In genomic region chr10:34320265-34320664, GRCh38 we compare ENCODE assay signal across 15 cellular contexts.
DNase-seq lines count a peak whose midpoint lies in the region; ATAC-seq and TF ChIP-seq lines count a peak whose summit lies in the region.
"Had no signal": no experiment of that assay in that cellular context is flagged by ENCODE, and none has a peak within 500 bp of the region (broad histone marks: within the 10 kb centered on the region; RNA-seq: fewer than 3 reads in every experiment).

No MANE protein-coding gene starts in this region.

- H3K27me3 Mint-ChIP-seq in MCF 10A (ENCODE audit: insufficient read depth, unreplicated experiment) (no peaks in the 10 kb centered on the region), type B pancreatic cell (no peaks in the 10 kb centered on the region), endodermal cell (ENCODE audit: insufficient read depth) (no peaks in the 10 kb centered on the region)
- no peaks in the 10 kb centered on the region for H3K27me3 Mint-ChIP-seq in activated CD8-positive, alpha-beta memory T cell treated with anti-CD3 and anti-CD28 coated beads, Interleukin-2, amount 10 ng/mL, durations not matched to agents 7 days and 5 days
- H3K27me3 Mint-ChIP-seq: activated CD8-positive, alpha-beta T cell treated with anti-CD3 and anti-CD28 coated beads for 36 hours had no signal

- intact Hi-C loops in MCF 10A (cut with micrococcal nuclease) (no loop called here), breast epithelium (cut with DNase I; ENCODE audit: low total_unique reads) (no loop called here), mammary epithelial cell (cut with micrococcal nuclease) (no loop called here)

- H3K9ac ChIP-seq in mammary epithelial cell (ENCODE audit: insufficient read depth, low read length) = no peak overlapping the region
- no peak overlapping the region for H3K9ac ChIP-seq in endodermal cell (ENCODE audit: extremely low read depth, low read length, poor library complexity, severe bottlenecking)

- H3K36me3 Mint-ChIP-seq in MCF 10A (ENCODE audit: insufficient read depth, unreplicated experiment) = peaks cover 47% of the 10 kb centered on the region
- peaks cover 31% of the 10 kb centered on the region for H3K36me3 Mint-ChIP-seq in type B pancreatic cell
- H3K36me3 Mint-ChIP-seq in activated CD8-positive, alpha-beta memory T cell treated with anti-CD3 and anti-CD28 coated beads, Interleukin-2, amount 10 ng/mL, durations not matched to agents 7 days and 5 days = no peaks in the 10 kb centered on the region
- peaks cover 21% of the 10 kb centered on the region for H3K36me3 Mint-ChIP-seq in endodermal cell (ENCODE audit: low read depth)
- H3K36me3 Mint-ChIP-seq: CD4-positive, alpha-beta memory T cell had no signal

- H3K36me3 ChIP-seq in breast epithelium (no peaks in the 10 kb centered on the region), mammary epithelial cell (ENCODE audit: insufficient read depth, low read length) (no peaks in the 10 kb centered on the region), endodermal cell (ENCODE audit: control insufficient read depth, insufficient read depth, low read length) (peaks cover 31% of the 10 kb centered on the region)
- H3K36me3 ChIP-seq: vagina, WERI-Rb-1 had no signal

- TF ChIP-seq CTCF in MCF 10A (IDR thresholded peaks at IDR 0.05; ENCODE audit: unreplicated experiment) (no peak), breast epithelium (IDR thresholded peaks at IDR 0.05) (no peak), mammary epithelial cell (conservative IDR thresholded peaks at IDR 0.05 in 1 of 2, IDR thresholded peaks at IDR 0.05 in 1 of 2; ENCODE audit: extremely low read depth in 1 of 2, insufficient read depth in 1 of 2, low read depth in 1 of 2, low read length in 2 of 2) (no peak), type B pancreatic cell (conservative IDR thresholded peaks at IDR 0.05) (no peak), endodermal cell (conservative IDR thresholded peaks at IDR 0.05) (no peak)

- no peak overlapping the region for H3K4me3 Mint-ChIP-seq in MCF 10A (ENCODE audit: unreplicated experiment)
- no peak overlapping the region for H3K4me3 Mint-ChIP-seq in type B pancreatic cell
- H3K4me3 Mint-ChIP-seq in activated CD8-positive, alpha-beta memory T cell treated with anti-CD3 and anti-CD28 coated beads, Interleukin-2, amount 10 ng/mL, durations not matched to agents 7 days and 5 days = no peak overlapping the region
- no peak overlapping the region for H3K4me3 Mint-ChIP-seq in endodermal cell
- H3K4me3 Mint-ChIP-seq: activated CD8-positive, alpha-beta T cell treated with anti-CD3 and anti-CD28 coated beads for 36 hours; CD4-positive, alpha-beta memory T cell had no signal

- H3K4me1 Mint-ChIP-seq in MCF 10A (ENCODE audit: insufficient read depth, unreplicated experiment) = peaks cover 25% of the 10 kb centered on the region
- H3K4me1 Mint-ChIP-seq in type B pancreatic cell (ENCODE audit: unreplicated experiment) = peaks cover 39% of the 10 kb centered on the region
- no peaks in the 10 kb centered on the region for H3K4me1 Mint-ChIP-seq in activated CD8-positive, alpha-beta memory T cell treated with anti-CD3 and anti-CD28 coated beads, Interleukin-2, amount 10 ng/mL, durations not matched to agents 7 days and 5 days
- peaks cover 26% of the 10 kb centered on the region for H3K4me1 Mint-ChIP-seq in endodermal cell
- H3K4me1 Mint-ChIP-seq: CD4-positive, alpha-beta memory T cell had no signal

- H3K79me2 ChIP-seq in mammary epithelial cell (ENCODE audit: insufficient read depth, low read length) = no peaks in the 10 kb centered on the region

- H3K4me2 ChIP-seq in mammary epithelial cell (ENCODE audit: insufficient read depth, low read depth, low read length) = peak overlapping the region; percentile 25

- no TSS peak for BruUV-seq in MCF 10A (replicated peaks; lab: Mats Ljungman, UMichigan)
- BruUV-seq in mammary epithelial cell (replicated peaks; lab: Mats Ljungman, UMichigan) = no TSS peak

- H4K20me1 ChIP-seq in mammary epithelial cell (ENCODE audit: insufficient read depth, low read length) = no peaks in the 10 kb centered on the region

- H3K9me3 ChIP-seq in breast epithelium (no peaks in the 10 kb centered on the region), mammary epithelial cell (replicated peaks; ENCODE audit: insufficient read depth, low read length) (no peaks in the 10 kb centered on the region), endodermal cell (ENCODE audit: control insufficient read depth, low read length) (no peaks in the 10 kb centered on the region)
- H3K9me3 ChIP-seq: vagina had no signal

- peak; percentile 12 for DNase-seq in MCF 10A (ENCODE audit: unreplicated experiment)
- no peak for DNase-seq in breast epithelium (ENCODE audit: low spot score in 2 of 2)
- peak; percentile 48 for DNase-seq in NCI-H526 treated with DMSO at 0.1 percent for 48 hours (lab: John Stamatoyannopoulos, UW)
- DNase-seq in mammary epithelial cell = no peak
- no peak for DNase-seq in type B pancreatic cell (ENCODE audit: extremely low spot score, unreplicated experiment)
- DNase-seq in activated CD8-positive, alpha-beta memory T cell treated with anti-CD3 and anti-CD28 coated beads, Interleukin-2, amount 10 ng/mL, durations not matched to agents 7 days and 5 days = no peak
- DNase-seq in endodermal cell = no peak
- no peak for DNase-seq in stimulated activated CD4-positive, alpha-beta T cell treated with anti-CD3 and anti-CD28 coated beads, Interleukin-1b, Interleukin-23, amount 100 ng/mL, for 48 hours
- DNase-seq: activated CD8-positive, alpha-beta T cell treated with anti-CD3 and anti-CD28 coated beads for 36 hours; CD4-positive, alpha-beta memory T cell; retina; T-helper 1 cell; WERI-Rb-1 had no signal

- H3K4me1 ChIP-seq in breast epithelium (no peaks in the 10 kb centered on the region), mammary epithelial cell (ENCODE audit: insufficient read depth, low read length) (peaks cover 12% of the 10 kb centered on the region), endodermal cell (ENCODE audit: control insufficient read depth, insufficient read depth, low read length) (peaks cover 3% of the 10 kb centered on the region)

- H3K4me3 ChIP-seq in breast epithelium (no peak overlapping the region), mammary epithelial cell (replicated peaks in 1 of 3; ENCODE audit: insufficient read depth in 1 of 3, low read depth in 2 of 3, low read length in 3 of 3) (no peak overlapping the region), endodermal cell (ENCODE audit: low read length) (no peak overlapping the region)
- H3K4me3 ChIP-seq: vagina had no signal

- no peak for TF ChIP-seq POLR2A in breast epithelium (IDR thresholded peaks at IDR 0.05)

- no peak overlapping the region for H2AFZ ChIP-seq in mammary epithelial cell (ENCODE audit: low read depth, low read length)

- H3K27ac ChIP-seq in breast epithelium = no peak overlapping the region
- no peak overlapping the region for H3K27ac ChIP-seq in mammary epithelial cell (ENCODE audit: insufficient read depth, low read depth, low read length)
- H3K27ac ChIP-seq in endodermal cell (ENCODE audit: low read depth, low read length) = no peak overlapping the region
- H3K27ac ChIP-seq: HL-60, vagina, WERI-Rb-1 had no signal

- CTCF ChIA-PET in MCF 10A (lab: Yijun Ruan, JAX) (interaction anchor here (0.6 to 1.5 kb wide), 2 partner anchors 318 to 993 kb away, joined by 4 to 5 read pairs; no protein-coding TSS in a partner anchor), mammary epithelial cell (lab: Charles Lee; ENCODE audit: low non-redundant PET) (no interaction called here)
- CTCF ChIA-PET in activated CD8-positive, alpha-beta memory T cell treated with anti-CD3 and anti-CD28 coated beads, Interleukin-2, amount 10 ng/mL, durations not matched to agents 7 days and 5 days (lab: Charles Lee) = interaction anchor here (1.2 kb wide), 1 partner anchor 13 kb away, joined by 3 read pairs; no protein-coding TSS in a partner anchor

- H3K9me3 Mint-ChIP-seq in MCF 10A (ENCODE audit: unreplicated experiment) = no peaks in the 10 kb centered on the region
- peaks cover 4% of the 10 kb centered on the region for H3K9me3 Mint-ChIP-seq in type B pancreatic cell
- peaks cover 5% of the 10 kb centered on the region for H3K9me3 Mint-ChIP-seq in activated CD8-positive, alpha-beta memory T cell treated with anti-CD3 and anti-CD28 coated beads, Interleukin-2, amount 10 ng/mL, durations not matched to agents 7 days and 5 days (ENCODE audit: low read depth)
- H3K9me3 Mint-ChIP-seq in endodermal cell = no peaks in the 10 kb centered on the region
- H3K9me3 Mint-ChIP-seq: activated CD8-positive, alpha-beta T cell treated with anti-CD3 and anti-CD28 coated beads for 36 hours had no signal

- in situ Hi-C loops in mammary epithelial cell (cut with MboI; ENCODE audit: low sequenced_read_pairs in 2 of 2) = no loop called here

- peak overlapping the region; percentile 90 for H3K27ac Mint-ChIP-seq in MCF 10A (ENCODE audit: low read depth, unreplicated experiment)
- H3K27ac Mint-ChIP-seq in type B pancreatic cell = peak overlapping the region; percentile 88
- no peak overlapping the region for H3K27ac Mint-ChIP-seq in activated CD8-positive, alpha-beta memory T cell treated with anti-CD3 and anti-CD28 coated beads, Interleukin-2, amount 10 ng/mL, durations not matched to agents 7 days and 5 days
- H3K27ac Mint-ChIP-seq in endodermal cell = no peak overlapping the region
- H3K27ac Mint-ChIP-seq: activated CD8-positive, alpha-beta T cell treated with anti-CD3 and anti-CD28 coated beads for 36 hours; CD4-positive, alpha-beta memory T cell had no signal

- H3K27me3 ChIP-seq in breast epithelium = no peaks in the 10 kb centered on the region
- H3K27me3 ChIP-seq in mammary epithelial cell (ENCODE audit: insufficient read depth, low read length) = no peaks in the 10 kb centered on the region
- no peaks in the 10 kb centered on the region for H3K27me3 ChIP-seq in endodermal cell (ENCODE audit: control insufficient read depth, insufficient read depth, low read length, poor library complexity, severe bottlenecking)
- H3K27me3 ChIP-seq: vagina had no signal

- no peak for ATAC-seq in activated CD8-positive, alpha-beta memory T cell treated with anti-CD3 and anti-CD28 coated beads, Interleukin-2, amount 10 ng/mL, durations not matched to agents 7 days and 5 days
- ATAC-seq: activated CD8-positive, alpha-beta T cell treated with anti-CD3 and anti-CD28 coated beads for 36 hours had no signal

- dilution Hi-C loops in mammary epithelial cell (cut with HindIII; ENCODE audit: low sequenced_read_pairs) = no loop called here

- POLR2A ChIA-PET in MCF 10A (lab: Yijun Ruan, JAX) = interaction anchor here (0.5 to 1.2 kb wide), 4 partner anchors 13 to 47 kb away, joined by 3 to 6 read pairs (median 3); no protein-coding TSS in a partner anchor

- 84% methylated on average over 4 of the region's 4 CpGs for WGBS in mammary epithelial cell (ENCODE audit: low coverage, missing lambda C conversion rate)
- 96 to 100% methylated on average over 2 to 4 of the region's 4 CpGs for WGBS in endodermal cell (ENCODE audit: insufficient coverage in 1 of 2, insufficient read length in 1 of 2), 2 experiments

Comparison
In these comparisons a context has a peak if more than half of its experiments do, and no peak if none do; other contexts are left out.
1. DNase-seq: peak in MCF 10A (single experiment) and NCI-H526 treated with DMSO at 0.1 percent for 48 hours (single experiment); none in breast epithelium (0 of 2), mammary epithelial cell (single experiment), type B pancreatic cell (single experiment), activated CD8-positive, alpha-beta memory T cell treated with anti-CD3 and anti-CD28 coated beads, Interleukin-2, amount 10 ng/mL, durations not matched to agents 7 days and 5 days (single experiment), endodermal cell (single experiment) and stimulated activated CD4-positive, alpha-beta T cell treated with anti-CD3 and anti-CD28 coated beads, Interleukin-1b, Interleukin-23, amount 100 ng/mL, for 48 hours (single experiment).
2. H3K27ac Mint-ChIP-seq: peak in MCF 10A (single experiment) and type B pancreatic cell (single experiment); none in activated CD8-positive, alpha-beta memory T cell treated with anti-CD3 and anti-CD28 coated beads, Interleukin-2, amount 10 ng/mL, durations not matched to agents 7 days and 5 days (single experiment) and endodermal cell (single experiment).